ENCODE assay signal across 8 cellular contexts in the genomic region with DNA sequence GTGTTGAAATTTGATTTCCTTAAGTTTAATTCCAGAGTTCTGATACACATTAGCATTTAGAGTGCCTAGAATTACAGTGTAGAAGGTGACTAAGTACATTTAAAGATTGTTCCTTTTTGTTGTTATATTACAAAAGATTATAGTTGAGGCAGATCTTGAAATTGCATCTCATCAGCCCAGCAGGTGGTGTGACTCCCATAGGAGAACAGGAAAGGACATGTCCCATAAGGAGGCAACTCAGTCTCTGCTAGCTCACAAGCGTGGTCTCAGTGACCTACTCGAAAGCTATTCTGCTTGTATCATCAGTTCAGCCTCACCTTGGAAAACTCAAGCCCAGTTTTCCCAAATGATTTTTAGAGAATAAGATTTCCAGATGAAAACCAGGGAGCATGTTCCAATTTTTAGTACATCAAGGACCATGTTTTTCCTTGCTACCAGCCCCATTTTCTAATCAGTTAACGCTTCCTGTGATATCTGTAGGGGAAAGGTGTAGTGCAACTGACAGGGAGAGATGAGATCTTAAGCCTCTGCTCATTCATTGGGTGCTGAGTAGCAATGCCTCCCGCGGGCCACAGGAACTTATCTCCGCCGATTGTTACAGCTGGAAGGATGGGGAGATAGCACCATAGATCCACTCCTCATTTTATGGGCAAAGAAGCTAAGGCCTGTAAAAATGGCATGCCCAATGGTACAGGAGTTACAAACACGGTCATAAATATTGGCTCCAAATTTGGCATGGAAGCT. TPM values are rescaled to one million over a fixed set of nuclear protein-coding genes. Genes with fewer than 3 reads are reported as not detected.
A peak's percentile ranks its signal among the peaks of the same experiment; 100 is the strongest.
DNase-seq lines count a peak whose midpoint lies in the region; ATAC-seq and TF ChIP-seq lines count a peak whose summit lies in the region.

No MANE protein-coding gene starts in this region.

- H3K9me2 ChIP-seq in Karpas-422 (replicated peaks; ENCODE audit: insufficient read depth, low read length): no peaks in the 10 kb centered on the region

- no peaks in the 10 kb centered on the region for H3K9me3 ChIP-seq in A673 (ENCODE audit: low read depth, low read length, poor library complexity, severe bottlenecking)
- no peaks in the 10 kb centered on the region for H3K9me3 ChIP-seq in colonic mucosa
- H3K9me3 ChIP-seq in muscle layer of duodenum (ENCODE audit: control insufficient read depth in 1 of 2, low read length in 2 of 2): no peaks in the 10 kb centered on the region
- peaks cover 12% of the 10 kb centered on the region for H3K9me3 ChIP-seq in Karpas-422 (ENCODE audit: low read length)

- H4K20me1 ChIP-seq in Karpas-422 (ENCODE audit: insufficient read depth, low read depth, low read length): no peaks in the 10 kb centered on the region

- H3K27me3 ChIP-seq in A673 (replicated peaks; ENCODE audit: insufficient read depth, low read depth, low read length, poor library complexity) (no peaks in the 10 kb centered on the region), colonic mucosa (no peaks in the 10 kb centered on the region), muscle layer of duodenum (ENCODE audit: low read depth, low read length) (no peaks in the 10 kb centered on the region), Karpas-422 (ENCODE audit: low read length) (no peaks in the 10 kb centered on the region)

- intact Hi-C loops in A673 (cut with micrococcal nuclease; ENCODE audit: unreplicated experiment): loop anchor here (1.0 kb wide), 1 partner anchor 259 kb away; no protein-coding TSS in a partner anchor
- intact Hi-C loops in colonic mucosa (cut with DNase I): no loop called here

- H3K4me3 ChIP-seq in A673 (ENCODE audit: low read depth, low read length, poor library complexity, severe bottlenecking): peak overlapping the region; percentile 89
- H3K4me3 ChIP-seq in colonic mucosa: peak overlapping the region; percentile 83
- peak overlapping the region; percentile 65 to 97 for H3K4me3 ChIP-seq in muscle layer of duodenum (ENCODE audit: low read depth in 1 of 2, low read length in 2 of 2)
- H3K4me3 ChIP-seq in Karpas-422 (ENCODE audit: low read length): no peak overlapping the region

- CTCF ChIA-PET in A673 (lab: Charles Lee): interaction anchor here (2.5 kb wide), 1 partner anchor 259 kb away, joined by 10 read pairs; no protein-coding TSS in a partner anchor

- POLR2A ChIA-PET in A673 (lab: Charles Lee; ENCODE audit: low non-redundant PET): no interaction called here

- H3K27ac ChIP-seq in A673 (ENCODE audit: low read depth, low read length, poor library complexity, severe bottlenecking) (no peak overlapping the region), colonic mucosa (peak overlapping the region; percentile 88), muscle layer of duodenum (ENCODE audit: low read length) (peak overlapping the region; percentile 68), Karpas-422 (ENCODE audit: low read length) (no peak overlapping the region)

- H3K4me2 ChIP-seq in Karpas-422 (ENCODE audit: low read depth, low read length, poor library complexity, severe bottlenecking): no peak overlapping the region

- DNase-seq in A673 (ENCODE audit: low spot score) (peak; percentile 36), KBM-7 (peak; percentile 50), colonic mucosa (no peak), T1000 (lab: John Stamatoyannopoulos, UW) (no peak), left lobe of liver (ENCODE audit: low spot score) (no peak), Karpas-422 (no peak)

- H3K9ac ChIP-seq in colonic mucosa (ENCODE audit: low read depth in 2 of 2, low read length in 2 of 2) (no peak overlapping the region), Karpas-422 (ENCODE audit: low read length) (no peak overlapping the region)

- no peak overlapping the region for H2AFZ ChIP-seq in Karpas-422 (ENCODE audit: low read length)

- in situ Hi-C loops in KBM-7 (cut with MboI; ENCODE audit: low pct_unique_long_range_greater_than_20kb, low sequenced_read_pairs): no loop called here

- BruUV-seq in A673 (replicated peaks; lab: Mats Ljungman, UMichigan): no TSS peak

- TF ChIP-seq CTCF in A673 (conservative IDR thresholded peaks at IDR 0.05; ENCODE audit: low read depth, low read length) (no peak), colonic mucosa (IDR thresholded peaks at IDR 0.05) (no peak)

- no peaks in the 10 kb centered on the region for H3K36me3 ChIP-seq in A673 (ENCODE audit: insufficient read depth, low read length, poor library complexity, severe bottlenecking)
- H3K36me3 ChIP-seq in colonic mucosa: no peaks in the 10 kb centered on the region
- H3K36me3 ChIP-seq in muscle layer of duodenum (ENCODE audit: control insufficient read depth in 1 of 2, insufficient read depth in 2 of 2, low read length in 2 of 2): no peaks in the 10 kb centered on the region
- no peaks in the 10 kb centered on the region for H3K36me3 ChIP-seq in Karpas-422 (ENCODE audit: insufficient read depth, low read length)

- H3K4me1 ChIP-seq in A673 (ENCODE audit: insufficient read depth, low read length, poor library complexity, severe bottlenecking) (peaks cover 19% of the 10 kb centered on the region), colonic mucosa (no peaks in the 10 kb centered on the region), muscle layer of duodenum (ENCODE audit: control insufficient read depth in 1 of 2, insufficient read depth in 2 of 2, low read length in 2 of 2) (peaks cover 0 to 7% of the 10 kb centered on the region in 2 donors), Karpas-422 (ENCODE audit: low read length) (no peaks in the 10 kb centered on the region)

- H3K79me2 ChIP-seq in Karpas-422 (ENCODE audit: low read length): no peaks in the 10 kb centered on the region

- ATAC-seq in left lobe of liver (no peak), HG02884 (IDR thresholded peaks at IDR 0.05; ENCODE audit: unreplicated experiment) (no peak)

RNA-seq across cellular contexts. Expression of a gene that starts 1.1 kb away (rescaled TPM):
- total RNA-seq in A673 (2021): 19.8 and 22.4 TPM in 2 replicates
- 10 to 100 TPM; 13.3 to 27.1 TPM for total RNA-seq in colonic mucosa
- 15.6 TPM for total RNA-seq in left lobe of liver
- total RNA-seq in Karpas-422 (2014; rRNA removed; shearing (Covaris generic); ENCODE audit: low replicate concordance): not detected in 2 replicates

Comparison
In these comparisons a context has a peak if more than half of its experiments do, and no peak if none do; other contexts are left out.
1. DNase-seq: peak in A673 (single experiment) and KBM-7 (single experiment); none in colonic mucosa (single experiment), T1000 (single experiment), left lobe of liver (single experiment) and Karpas-422 (single experiment).
2. H3K27ac ChIP-seq: peak in colonic mucosa (single experiment) and muscle layer of duodenum (single experiment); none in A673 (single experiment) and Karpas-422 (single experiment).
3. RNA of a gene that starts 1.1 kb away (total RNA-seq): 13.3 to 27.1 TPM in colonic mucosa, 19.8 to 22.4 TPM in A673 and 15.6 TPM in left lobe of liver (single experiment); not detected in Karpas-422; every median in the first group is over 10 times any median in the second.